In genomic region chr20:25355866-25356265, GRCh38 we compare ENCODE assay signal across 1 cellular context.
TF ChIP-seq lines count a peak whose summit lies in the region.

No MANE protein-coding gene starts in this region.

TF ChIP-seq in WTC11, 78 proteins besides CTCF, POLR2A, EP300 and RAD21 (continued from another document):
- TF ChIP-seq ZSCAN18 (CRISPR knock-in tag; IDR thresholded peaks at IDR 0.05) = no peak
- no peak for TF ChIP-seq GABPB1 (CRISPR knock-in tag; IDR thresholded peaks at IDR 0.05)
- no peak for TF ChIP-seq NFATC4 (CRISPR knock-in tag; IDR thresholded peaks at IDR 0.05)
